Comparison of ENCODE assay signal across 21 cellular contexts in genomic region chr22:24144056-24144455, GRCh38. TPM values are rescaled to one million over a fixed set of nuclear protein-coding genes. Genes with fewer than 3 reads are reported as not detected.
A peak's percentile ranks its signal among the peaks of the same experiment; 100 is the strongest.
DNase-seq lines count a peak whose midpoint lies in the region; ATAC-seq, FAIRE-seq and TF ChIP-seq lines count a peak whose summit lies in the region.
"Had no signal": no experiment of that assay in that cellular context is flagged by ENCODE, and none has a peak within 500 bp of the region (broad histone marks: within the 10 kb centered on the region; RNA-seq: fewer than 3 reads in every experiment).

No MANE protein-coding gene starts in this region.

- peaks cover 52 to 98% (median 89%) of the 10 kb centered on the region in 7 donors for H3K4me1 Mint-ChIP-seq in naive thymus-derived CD4-positive, alpha-beta T cell
- H3K4me1 Mint-ChIP-seq in activated CD4-positive, alpha-beta memory T cell treated with anti-CD3 and anti-CD28 coated beads, Interleukin-2, amount 10 ng/mL, durations not matched to agents 7 days and 5 days, result peaks cover 44% of the 10 kb centered on the region

- H3K36me3 Mint-ChIP-seq in naive thymus-derived CD4-positive, alpha-beta T cell, result peaks cover 0 to 16% (median 4%) of the 10 kb centered on the region in 5 donors
- peaks cover 9% of the 10 kb centered on the region for H3K36me3 Mint-ChIP-seq in activated CD4-positive, alpha-beta memory T cell treated with anti-CD3 and anti-CD28 coated beads, Interleukin-2, amount 10 ng/mL, durations not matched to agents 7 days and 5 days (ENCODE audit: low read depth)

- CTCF ChIA-PET in naive thymus-derived CD4-positive, alpha-beta T cell (lab: Charles Lee), result interaction anchor here (0.7 to 8.4 kb wide), 2 partner anchors 11 to 31 kb away, joined by 4 to 53 read pairs; no protein-coding TSS in a partner anchor
- CTCF ChIA-PET in activated CD4-positive, alpha-beta memory T cell treated with anti-CD3 and anti-CD28 coated beads, Interleukin-2, amount 10 ng/mL, durations not matched to agents 7 days and 5 days (lab: Charles Lee), result no interaction called here

- no peak for ATAC-seq in Right ventricle myocardium inferior
- ATAC-seq in Right ventricle myocardium superior (ENCODE audit: poor library complexity), result no peak
- ATAC-seq in naive thymus-derived CD4-positive, alpha-beta T cell, result no peak
- ATAC-seq in pancreas, result no peak
- ATAC-seq in SK-N-SH treated with all-trans-retinoic acid at 6 μM for 48 hours, result no peak
- ATAC-seq: Panc1 had no signal

- H3K27ac ChIP-seq in ascending aorta (peak overlapping the region; percentile 81 to 86), pancreas (peak overlapping the region in 1 of 4 donors; percentile 31)
- peak overlapping the region; percentile 51 for H3K27ac ChIP-seq in naive thymus-derived CD4-positive, alpha-beta T cell (ENCODE audit: low read depth, low read length)

- intact Hi-C loops in Right ventricle myocardium inferior (cut with DNase I), result loop anchor here (2.0 kb wide), 1 partner anchor 17 kb away; no protein-coding TSS in a partner anchor
- intact Hi-C loops in Right ventricle myocardium superior (cut with DNase I), result no loop called here
- intact Hi-C loops in ascending aorta (cut with DNase I), result no loop called here
- intact Hi-C loops in naive thymus-derived CD4-positive, alpha-beta T cell (cut with micrococcal nuclease), result no loop called here
- intact Hi-C loops in pancreas (cut with DNase I), result no loop called here

- H3K4me1 ChIP-seq in ascending aorta (peaks cover 39 to 70% of the 10 kb centered on the region in 2 donors), pancreas (peaks cover 24 to 40% (median 38%) of the 10 kb centered on the region in 3 donors)
- H3K4me1 ChIP-seq in naive thymus-derived CD4-positive, alpha-beta T cell (ENCODE audit: control insufficient read depth in 2 of 2, insufficient read depth in 2 of 2, low read length in 2 of 2), result peaks cover 45 to 77% of the 10 kb centered on the region in 2 donors

- POLR2A ChIA-PET in naive thymus-derived CD4-positive, alpha-beta T cell (lab: Charles Lee), result interaction anchor here (19.7 kb wide), 1 partner anchor 15 kb away, joined by 296 read pairs; no protein-coding TSS in a partner anchor
- POLR2A ChIA-PET in activated CD4-positive, alpha-beta memory T cell treated with anti-CD3 and anti-CD28 coated beads, Interleukin-2, amount 10 ng/mL, durations not matched to agents 7 days and 5 days (lab: Charles Lee), result interaction anchor here (1.3 kb wide), 2 partner anchors 11 to 13 kb away, joined by 4 read pairs; no protein-coding TSS in a partner anchor

- peak overlapping the region in 8 of 9 donors; percentile 88 to 95 (median 91) for H3K27ac Mint-ChIP-seq in naive thymus-derived CD4-positive, alpha-beta T cell
- no peak overlapping the region for H3K27ac Mint-ChIP-seq in activated CD4-positive, alpha-beta memory T cell treated with anti-CD3 and anti-CD28 coated beads, Interleukin-2, amount 10 ng/mL, durations not matched to agents 7 days and 5 days

- no peaks in the 10 kb centered on the region for H3K27me3 Mint-ChIP-seq in naive thymus-derived CD4-positive, alpha-beta T cell
- H3K27me3 Mint-ChIP-seq in activated CD4-positive, alpha-beta memory T cell treated with anti-CD3 and anti-CD28 coated beads, Interleukin-2, amount 10 ng/mL, durations not matched to agents 7 days and 5 days, result no peaks in the 10 kb centered on the region

- H3K4me3 Mint-ChIP-seq in naive thymus-derived CD4-positive, alpha-beta T cell, result peak overlapping the region in 3 of 10 donors; percentile 8 to 80 (median 62)
- H3K4me3 Mint-ChIP-seq in activated CD4-positive, alpha-beta memory T cell treated with anti-CD3 and anti-CD28 coated beads, Interleukin-2, amount 10 ng/mL, durations not matched to agents 7 days and 5 days, result no peak overlapping the region
- H3K4me3 Mint-ChIP-seq: neural crest cell had no signal

- H3K9me3 Mint-ChIP-seq in naive thymus-derived CD4-positive, alpha-beta T cell, result no peaks in the 10 kb centered on the region
- no peaks in the 10 kb centered on the region for H3K9me3 Mint-ChIP-seq in activated CD4-positive, alpha-beta memory T cell treated with anti-CD3 and anti-CD28 coated beads, Interleukin-2, amount 10 ng/mL, durations not matched to agents 7 days and 5 days
- H3K9me3 Mint-ChIP-seq: neural crest cell had no signal

- WGBS in pancreas, 2 donors, result 38 to 59% methylated on average over 1 of the region's 1 CpG

- H3K9me3 ChIP-seq in ascending aorta, result no peaks in the 10 kb centered on the region
- H3K9me3 ChIP-seq in naive thymus-derived CD4-positive, alpha-beta T cell (ENCODE audit: control insufficient read depth in 2 of 3, low read length in 3 of 3), result no peaks in the 10 kb centered on the region
- no peaks in the 10 kb centered on the region for H3K9me3 ChIP-seq in pancreas
- H3K9me3 ChIP-seq: transverse colon had no signal

- no peak for FAIRE-seq in pancreas (lab: Jason Lieb, UNC)
- FAIRE-seq: GM12891 had no signal

- TF ChIP-seq CTCF in ascending aorta (IDR thresholded peaks at IDR 0.05), result no peak
- TF ChIP-seq CTCF in pancreas (IDR thresholded peaks at IDR 0.05), result no peak

- H3K27me3 ChIP-seq in ascending aorta (no peaks in the 10 kb centered on the region), pancreas (no peaks in the 10 kb centered on the region)
- no peaks in the 10 kb centered on the region for H3K27me3 ChIP-seq in naive thymus-derived CD4-positive, alpha-beta T cell (ENCODE audit: control insufficient read depth in 2 of 2, insufficient read depth in 2 of 2, low read length in 2 of 2)
- H3K27me3 ChIP-seq: transverse colon had no signal

- H3K4me3 ChIP-seq in ascending aorta (no peak overlapping the region), pancreas (no peak overlapping the region)
- H3K4me3 ChIP-seq in naive thymus-derived CD4-positive, alpha-beta T cell (ENCODE audit: low read length), result no peak overlapping the region
- H3K4me3 ChIP-seq: transverse colon had no signal

- DNase-seq in Right ventricle myocardium inferior (ENCODE audit: missing footprints) (peak; percentile 21), Right ventricle myocardium superior (no peak), ascending aorta (ENCODE audit: low spot score in 2 of 2) (no peak), DMS153 treated with DMSO at 0.1 percent for 48 hours (lab: John Stamatoyannopoulos, UW; ENCODE audit: unreplicated experiment) (no peak), pancreas (no peak)
- no peak for DNase-seq in naive thymus-derived CD4-positive, alpha-beta T cell
- no peak for DNase-seq in activated CD4-positive, alpha-beta memory T cell treated with anti-CD3 and anti-CD28 coated beads, Interleukin-2, amount 10 ng/mL, durations not matched to agents 7 days and 5 days
- DNase-seq: ACHN; activated CD4-positive, alpha-beta T cell treated with anti-CD3 and anti-CD28 coated beads, Interleukin-2, amount 50 U/mL, for 4 hours; activated T-cell treated with anti-CD3 and anti-CD28 coated beads, Interleukin-2, amount 50 U/mL, for 48 hours; cortex of kidney; GDM1; KG1; mesendoderm; NCI-H2171; NCI-H82; transverse colon had no signal

- H3K36me3 ChIP-seq in ascending aorta, result no peaks in the 10 kb centered on the region
- peaks cover 0 to 3% (median 0%) of the 10 kb centered on the region in 3 experiments for H3K36me3 ChIP-seq in naive thymus-derived CD4-positive, alpha-beta T cell (ENCODE audit: control insufficient read depth in 2 of 3, insufficient read depth in 3 of 3, low read length in 3 of 3)
- H3K36me3 ChIP-seq in pancreas, result no peaks in the 10 kb centered on the region
- H3K36me3 ChIP-seq: transverse colon had no signal

TF ChIP-seq in SK-N-SH treated with all-trans-retinoic acid at 6 μM for 48 hours, 23 proteins besides CTCF, POLR2A, EP300 and RAD21:
- no peak for TF ChIP-seq ESRRG (CRISPR knock-in tag; IDR thresholded peaks at IDR 0.05)

RNA-seq across cellular contexts. Expression of gene SUSD2, which starts 37.2 kb away (rescaled TPM):
- total RNA-seq in Right ventricle myocardium inferior, result 2.8 TPM
- total RNA-seq in Right ventricle myocardium superior, result 2.6 TPM
- total RNA-seq in ascending aorta, result 51.0 TPM
- total RNA-seq in naive thymus-derived CD4-positive, alpha-beta T cell, result 1 to 10 TPM; 1.0 to 2.3 (median 1.7) TPM
- under 1 TPM in 1 of 2 donors, not detected in 1; 0.40 TPM for polyA plus RNA-seq in naive thymus-derived CD4-positive, alpha-beta T cell
- 1 to 10 TPM in 4 of 6 donors, under 1 TPM in 2; 0.35 to 7.2 (median 1.6) TPM for total RNA-seq in pancreas
- polyA plus RNA-seq in pancreas, result 1 to 10 TPM; 3.1 to 3.4 TPM
- under 1 TPM; 0.23 to 0.63 TPM for total RNA-seq in activated CD4-positive, alpha-beta memory T cell treated with anti-CD3 and anti-CD28 coated beads, Interleukin-2, amount 10 ng/mL, durations not matched to agents 7 days and 5 days
